In the genomic region with DNA sequence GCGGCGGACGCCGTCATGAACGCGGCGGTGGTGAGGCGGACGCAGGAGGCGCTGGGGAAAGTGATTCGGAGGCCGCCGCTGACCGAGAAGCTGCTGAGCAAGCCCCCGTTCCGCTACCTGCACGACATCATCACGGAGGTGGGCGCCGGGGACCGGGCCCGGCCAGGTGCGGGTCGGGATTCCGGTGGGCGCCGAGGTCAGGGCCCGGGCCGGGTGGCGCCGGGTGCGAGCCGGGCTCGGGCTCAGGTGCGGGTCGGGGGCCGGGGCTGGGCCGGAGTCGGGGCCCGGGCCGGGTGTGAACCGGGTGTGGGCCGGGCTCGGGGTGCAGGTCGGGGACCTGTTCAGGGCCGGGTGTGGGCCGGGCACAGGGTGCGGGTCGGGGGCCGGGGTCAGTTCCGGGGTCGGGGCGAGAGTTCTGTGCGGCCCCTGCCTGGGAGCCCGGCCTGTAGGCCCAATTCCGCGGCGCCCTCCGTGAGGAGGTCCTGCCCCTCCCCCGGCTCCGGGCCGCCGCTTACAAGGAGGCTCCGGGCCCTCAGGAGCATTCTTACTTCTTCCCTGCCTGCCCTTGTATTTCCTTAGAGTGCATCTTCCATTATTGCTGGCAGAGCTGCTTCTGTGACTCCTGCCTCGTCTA, we compare ENCODE assay signal across 8 cellular contexts. TPM values are rescaled to one million over a fixed set of nuclear protein-coding genes. Genes with fewer than 3 reads are reported as not detected.
DNase-seq lines count a peak whose midpoint lies in the region; ATAC-seq and TF ChIP-seq lines count a peak whose summit lies in the region.

No MANE protein-coding gene starts in this region.

- H3K36me3 ChIP-seq in HUES48 (ENCODE audit: control insufficient read depth, insufficient read depth, low read length) = peaks cover 13% of the 10 kb centered on the region; the same call in 1 of the 2 replicates
- H3K36me3 ChIP-seq in body of pancreas (replicated peaks in 1 of 2; ENCODE audit: insufficient read depth in 1 of 2, low read depth in 2 of 2) = no peaks in the 10 kb centered on the region
- H3K36me3 ChIP-seq in liver (ENCODE audit: control insufficient read depth in 4 of 4, insufficient read depth in 3 of 4, low read depth in 1 of 4, low read length in 3 of 4) = no peaks in the 10 kb centered on the region
- no peaks in the 10 kb centered on the region for H3K36me3 ChIP-seq in transverse colon

- TF ChIP-seq RAD21 in liver (IDR thresholded peaks at IDR 0.05) = no peak

- H3K27me3 ChIP-seq in HUES48 (ENCODE audit: control insufficient read depth, insufficient read depth, low read length) (peaks cover 8% of the 10 kb centered on the region), body of pancreas (no peaks in the 10 kb centered on the region), liver (ENCODE audit: control insufficient read depth in 4 of 4, insufficient read depth in 4 of 4, low read length in 3 of 4) (no peaks in the 10 kb centered on the region), transverse colon (no peaks in the 10 kb centered on the region)

- TF ChIP-seq POLR2A in body of pancreas (IDR thresholded peaks at IDR 0.05) (no peak), transverse colon (IDR thresholded peaks at IDR 0.05) (no peak)

- H3K27ac ChIP-seq in HUES48 (ENCODE audit: low read depth, low read length) (no peak overlapping the region), body of pancreas (peak overlapping the region in 3 of 4 donors; percentile 35 to 69 (median 49)), liver (ENCODE audit: low read depth in 1 of 2, low read length in 2 of 2) (no peak overlapping the region), transverse colon (peak overlapping the region; percentile 51 to 75 (median 70))

- intact Hi-C loops in body of pancreas (cut with DNase I) = no loop called here
- intact Hi-C loops in transverse colon (cut with DNase I; ENCODE audit: low total_unique reads) = no loop called here

- ATAC-seq in GM21447 (IDR thresholded peaks at IDR 0.05; ENCODE audit: unreplicated experiment) = peak; percentile 38
- ATAC-seq in body of pancreas = peak; percentile 16

- H3K9me3 ChIP-seq in HUES48 (ENCODE audit: control insufficient read depth, insufficient read depth, low read length) = no peaks in the 10 kb centered on the region
- H3K9me3 ChIP-seq in body of pancreas = no peaks in the 10 kb centered on the region
- no peaks in the 10 kb centered on the region for H3K9me3 ChIP-seq in liver (ENCODE audit: control insufficient read depth in 4 of 4, low read length in 3 of 4)
- H3K9me3 ChIP-seq in transverse colon = no peaks in the 10 kb centered on the region

- TF ChIP-seq CTCF in body of pancreas (IDR thresholded peaks at IDR 0.05) = no peak
- no peak for TF ChIP-seq CTCF in liver (IDR thresholded peaks at IDR 0.05; ENCODE audit: low read depth, low read length, missing input control)
- TF ChIP-seq CTCF in transverse colon (IDR thresholded peaks at IDR 0.05) = no peak

- 0 to 2% methylated on average over 4 to 44 of the region's 65 CpGs for WGBS in body of pancreas, 2 donors
- whole genome bisulfite sequencing in liver = 1% methylated on average over 65 of the region's 65 CpGs
- 2% methylated on average over 32 of the region's 65 CpGs; no CpG with 5 or more reads in 1 of the 2 donors for WGBS in transverse colon (ENCODE audit: low coverage in 1 of 2), 2 donors

- DNase-seq in EH (ENCODE audit: low read depth) = peak; percentile 30
- DNase-seq in body of pancreas = peak in 2 of 4 donors; percentile 30 to 33
- DNase-seq in transverse colon = no peak
- no peak for DNase-seq in NCI-H2196 treated with DMSO at 0.1 percent for 48 hours (lab: John Stamatoyannopoulos, UW; ENCODE audit: unreplicated experiment)
- DNase-seq in ureter (ENCODE audit: low spot score) = no peak

- H3K4me3 ChIP-seq in HUES48 (ENCODE audit: low read depth, low read length) (peak overlapping the region; percentile 85), body of pancreas (peak overlapping the region; percentile 19 to 44), liver (ENCODE audit: low read depth in 1 of 3, low read length in 3 of 3) (peak overlapping the region; percentile 55 to 97 (median 75)), transverse colon (peak overlapping the region; percentile 81 to 97 (median 92))

- in situ Hi-C loops in transverse colon (cut with MboI; ENCODE audit: low pct_ligation_motif_present in 1 of 4, low pct_unique_long_range_greater_than_20kb in 1 of 4, low sequenced_read_pairs in 3 of 4) = no loop called here

- TF ChIP-seq EP300 in transverse colon (IDR thresholded peaks at IDR 0.05; ENCODE audit: low read depth) = no peak

- H3K9ac ChIP-seq in HUES48 (ENCODE audit: low read depth, low read length) = 0 out of 2 replicates have a peak overlapping the region, but pooled peaks have one; percentile 30
- peak overlapping the region in 1 of 2 donors; percentile 81 for H3K9ac ChIP-seq in liver (ENCODE audit: low read depth in 1 of 2, low read length in 2 of 2)

- H3K4me1 ChIP-seq in HUES48 (ENCODE audit: control insufficient read depth, insufficient read depth, low read length) (peaks cover 4% of the 10 kb centered on the region; the same call in 1 of the 2 replicates), body of pancreas (peaks cover 18% of the 10 kb centered on the region), liver (ENCODE audit: control insufficient read depth in 4 of 4, insufficient read depth in 4 of 4, low read length in 3 of 4) (peaks cover 0 to 19% (median 12%) of the 10 kb centered on the region in 4 donors), transverse colon (peaks cover 0 to 19% (median 17%) of the 10 kb centered on the region in 4 donors)

TF ChIP-seq in liver, 16 proteins besides CTCF, POLR2A, EP300 and RAD21 (continues in another document):
- TF ChIP-seq ZBTB33 (IDR thresholded peaks at IDR 0.05) (no peak), HNF4G (IDR thresholded peaks at IDR 0.05) (no peak), EGR1 (IDR thresholded peaks at IDR 0.05; ENCODE audit: low read depth in 2 of 2) (no peak), SP1 (IDR thresholded peaks at IDR 0.05) (no peak), ATF3 (IDR thresholded peaks at IDR 0.05) (no peak), RXRA (IDR thresholded peaks at IDR 0.05) (no peak), NR2F2 (IDR thresholded peaks at IDR 0.05) (no peak), JUND (IDR thresholded peaks at IDR 0.05) (no peak), FOXA1 (IDR thresholded peaks at IDR 0.05) (no peak), YY1 (IDR thresholded peaks at IDR 0.05) (no peak), TAF1 (conservative IDR thresholded peaks at IDR 0.05) (no peak), HNF4A (conservative IDR thresholded peaks at IDR 0.05) (no peak), FOXA2 (IDR thresholded peaks at IDR 0.05) (no peak)
- TF ChIP-seq, protein P1, sequence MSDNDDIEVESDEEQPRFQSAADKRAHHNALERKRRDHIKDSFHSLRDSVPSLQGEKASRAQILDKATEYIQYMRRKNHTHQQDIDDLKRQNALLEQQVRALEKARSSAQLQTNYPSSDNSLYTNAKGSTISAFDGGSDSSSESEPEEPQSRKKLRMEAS (IDR thresholded peaks at IDR 0.05) = no peak
- TF ChIP-seq, protein P2, sequence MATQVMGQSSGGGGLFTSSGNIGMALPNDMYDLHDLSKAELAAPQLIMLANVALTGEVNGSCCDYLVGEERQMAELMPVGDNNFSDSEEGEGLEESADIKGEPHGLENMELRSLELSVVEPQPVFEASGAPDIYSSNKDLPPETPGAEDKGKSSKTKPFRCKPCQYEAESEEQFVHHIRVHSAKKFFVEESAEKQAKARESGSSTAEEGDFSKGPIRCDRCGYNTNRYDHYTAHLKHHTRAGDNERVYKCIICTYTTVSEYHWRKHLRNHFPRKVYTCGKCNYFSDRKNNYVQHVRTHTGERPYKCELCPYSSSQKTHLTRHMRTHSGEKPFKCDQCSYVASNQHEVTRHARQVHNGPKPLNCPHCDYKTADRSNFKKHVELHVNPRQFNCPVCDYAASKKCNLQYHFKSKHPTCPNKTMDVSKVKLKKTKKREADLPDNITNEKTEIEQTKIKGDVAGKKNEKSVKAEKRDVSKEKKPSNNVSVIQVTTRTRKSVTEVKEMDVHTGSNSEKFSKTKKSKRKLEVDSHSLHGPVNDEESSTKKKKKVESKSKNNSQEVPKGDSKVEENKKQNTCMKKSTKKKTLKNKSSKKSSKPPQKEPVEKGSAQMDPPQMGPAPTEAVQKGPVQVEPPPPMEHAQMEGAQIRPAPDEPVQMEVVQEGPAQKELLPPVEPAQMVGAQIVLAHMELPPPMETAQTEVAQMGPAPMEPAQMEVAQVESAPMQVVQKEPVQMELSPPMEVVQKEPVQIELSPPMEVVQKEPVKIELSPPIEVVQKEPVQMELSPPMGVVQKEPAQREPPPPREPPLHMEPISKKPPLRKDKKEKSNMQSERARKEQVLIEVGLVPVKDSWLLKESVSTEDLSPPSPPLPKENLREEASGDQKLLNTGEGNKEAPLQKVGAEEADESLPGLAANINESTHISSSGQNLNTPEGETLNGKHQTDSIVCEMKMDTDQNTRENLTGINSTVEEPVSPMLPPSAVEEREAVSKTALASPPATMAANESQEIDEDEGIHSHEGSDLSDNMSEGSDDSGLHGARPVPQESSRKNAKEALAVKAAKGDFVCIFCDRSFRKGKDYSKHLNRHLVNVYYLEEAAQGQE (IDR thresholded peaks at IDR 0.05) = no peak

RNA-seq across cellular contexts. Expression of gene TRAF3IP1, which starts 0.4 kb away (rescaled TPM):
- 10 to 100 TPM in 1 of 2 donors, 1 to 10 TPM in 1; 5.4 to 10.9 TPM for total RNA-seq in body of pancreas
- total RNA-seq in liver = 1 to 10 TPM; 4.7 to 9.1 TPM
- 1 to 10 TPM; 4.0 to 4.4 TPM for polyA plus RNA-seq in liver
- total RNA-seq in transverse colon = 10 to 100 TPM in 3 of 4 donors, 1 to 10 TPM in 1; 1.1 to 14.1 (median 10.4) TPM
- 22.4 TPM for total RNA-seq in ureter

RNA-seq across cellular contexts. Expression of gene PER2, which starts 32.4 kb away (rescaled TPM):
- total RNA-seq in body of pancreas = 10 to 100 TPM; 10.9 to 21.8 TPM
- total RNA-seq in liver = 10 to 100 TPM in 1 of 2 donors, 1 to 10 TPM in 1; 4.0 to 12.5 TPM
- polyA plus RNA-seq in liver = 1 to 10 TPM; 1.1 to 4.2 TPM
- total RNA-seq in transverse colon = 10 to 100 TPM; 19.1 to 67.3 (median 32.3) TPM
- total RNA-seq in ureter = 30.5 TPM

Comparison
In these comparisons a context has a peak if more than half of its experiments do, and no peak if none do; other contexts are left out.
1. H3K27ac ChIP-seq: peak in body of pancreas (3 of 4) and transverse colon (4 of 4); none in HUES48 (single experiment) and liver (0 of 2).
2. H3K4me3 ChIP-seq: peak in every context shown above with its lines; median percentile 92 in transverse colon; 85 in HUES48; 75 in liver; 32 in body of pancreas.